In genomic region chr12:48237048-48237630, GRCh38 we compare ENCODE assay signal across 34 cellular contexts. TPM values are rescaled to one million over a fixed set of nuclear protein-coding genes. Genes with fewer than 3 reads are reported as not detected.
"Had no signal": no experiment of that assay in that cellular context is flagged by ENCODE, and none has a peak within 500 bp of the region (broad histone marks: within the 10 kb centered on the region; RNA-seq: fewer than 3 reads in every experiment).

No MANE protein-coding gene starts in this region.

- H3K9me3 Mint-ChIP-seq: activated T-helper 2 cell treated with anti-CD3 and anti-CD28 coated beads, Interferon-gamma antibody, Interleukin-2, Interleukin-4, amounts not matched to agents 10 μg/mL and 5 μg/mL and 100 μg/mL, durations not matched to agents 14 hours and 24 hours and 36 hours had no signal

- H3K4me3 ChIP-seq: ascending aorta, left ventricle myocardium inferior, lung, thoracic aorta, vagina had no signal

- H3K36me3 ChIP-seq: ascending aorta, left ventricle myocardium inferior, thoracic aorta, vagina had no signal

- H3K9ac ChIP-seq: parathyroid adenoma had no signal

- ATAC-seq: activated CD4-positive, alpha-beta T cell treated with anti-CD3 and anti-CD28 coated beads for 36 hours; activated CD8-positive, alpha-beta memory T cell treated with anti-CD3 and anti-CD28 coated beads, Interleukin-2, amount 10 ng/mL, durations not matched to agents 7 days and 5 days; activated CD8-positive, alpha-beta T cell treated with anti-CD3 and anti-CD28 coated beads, Interleukin-2, amount 10 ng/mL, durations not matched to agents 7 days and 5 days; right cardiac atrium; stimulated activated naive CD8-positive, alpha-beta T cell treated with anti-CD3 and anti-CD28 coated beads, Interleukin-15, Interleukin-2, amounts not matched to agents 100 U/mL and 50 U/mL, for 24 hours had no signal

- H3K27ac Mint-ChIP-seq: activated CD4-positive, alpha-beta T cell treated with anti-CD3 and anti-CD28 coated beads for 36 hours; activated CD8-positive, alpha-beta memory T cell treated with anti-CD3 and anti-CD28 coated beads, Interleukin-2, amount 10 ng/mL, durations not matched to agents 7 days and 5 days; activated CD8-positive, alpha-beta T cell treated with anti-CD3 and anti-CD28 coated beads, Interleukin-2, amount 10 ng/mL, durations not matched to agents 7 days and 5 days; activated naive CD8-positive, alpha-beta T cell; activated T-helper 2 cell treated with anti-CD3 and anti-CD28 coated beads, Interferon-gamma antibody, Interleukin-2, Interleukin-4, amounts not matched to agents 10 μg/mL and 5 μg/mL and 100 μg/mL, durations not matched to agents 14 hours and 24 hours and 36 hours; nephron had no signal

- H3K4me3 Mint-ChIP-seq: activated CD4-positive, alpha-beta T cell treated with anti-CD3 and anti-CD28 coated beads for 36 hours; activated CD8-positive, alpha-beta memory T cell treated with anti-CD3 and anti-CD28 coated beads, Interleukin-2, amount 10 ng/mL, durations not matched to agents 7 days and 5 days; activated CD8-positive, alpha-beta T cell treated with anti-CD3 and anti-CD28 coated beads, Interleukin-2, amount 10 ng/mL, durations not matched to agents 7 days and 5 days; activated naive CD8-positive, alpha-beta T cell; nephron had no signal

- H3K27ac ChIP-seq: ascending aorta, left ventricle myocardium inferior, parathyroid adenoma, thoracic aorta, vagina had no signal

- H3K9me3 ChIP-seq: thoracic aorta, vagina had no signal

- H3K36me3 Mint-ChIP-seq: activated CD8-positive, alpha-beta memory T cell treated with anti-CD3 and anti-CD28 coated beads, Interleukin-2, amount 10 ng/mL, durations not matched to agents 7 days and 5 days; brain had no signal

- H3K4me1 Mint-ChIP-seq: activated CD4-positive, alpha-beta T cell treated with anti-CD3 and anti-CD28 coated beads for 36 hours; activated CD8-positive, alpha-beta memory T cell treated with anti-CD3 and anti-CD28 coated beads, Interleukin-2, amount 10 ng/mL, durations not matched to agents 7 days and 5 days; nephron had no signal

- H3K27me3 ChIP-seq: ascending aorta, vagina had no signal

- H3K4me1 ChIP-seq: ascending aorta, left ventricle myocardium inferior, parathyroid adenoma, vagina had no signal

- DNase-seq: activated CD4-positive, alpha-beta T cell treated with anti-CD3 and anti-CD28 coated beads for 36 hours; activated CD4-positive, CD25-positive, alpha-beta regulatory T cell; activated CD8-positive, alpha-beta memory T cell treated with anti-CD3 and anti-CD28 coated beads, Interleukin-2, amount 10 ng/mL, durations not matched to agents 7 days and 5 days; activated CD8-positive, alpha-beta T cell treated with anti-CD3 and anti-CD28 coated beads, Interleukin-2, amount 10 ng/mL, durations not matched to agents 7 days and 5 days; activated T-cell treated with anti-CD3 and anti-CD28 coated beads, Interleukin-2, amount 50 U/mL, for 48 hours; foreskin fibroblast; left ventricle myocardium inferior; occipital lobe; right cardiac atrium; stimulated activated CD4-positive, alpha-beta T cell treated with anti-CD3 and anti-CD28 coated beads, Interleukin-12 subunit alpha, Interleukin-12 subunit beta, amount 100 ng/mL, for 4 hours; stimulated activated CD4-positive, alpha-beta T cell treated with anti-CD3 and anti-CD28 coated beads, Interleukin-4, amount 100 ng/mL, for 1 hour; stimulated activated naive CD8-positive, alpha-beta T cell treated with anti-CD3 and anti-CD28 coated beads, Interleukin-15, Interleukin-2, amounts not matched to agents 100 U/mL and 50 U/mL, for 24 hours; T-helper 2 cell; trophoblast cell had no signal

- H3K79me2 ChIP-seq: parathyroid adenoma had no signal

RNA-seq across cellular contexts. Expression of gene OR10AD1, which starts 34.0 kb away (rescaled TPM):
- total RNA-seq: activated CD4-positive, alpha-beta T cell treated with anti-CD3 and anti-CD28 coated beads for 36 hours; activated CD8-positive, alpha-beta memory T cell treated with anti-CD3 and anti-CD28 coated beads, Interleukin-2, amount 10 ng/mL, durations not matched to agents 7 days and 5 days; activated CD8-positive, alpha-beta T cell treated with anti-CD3 and anti-CD28 coated beads, Interleukin-2, amount 10 ng/mL, durations not matched to agents 7 days and 5 days; activated T-helper 2 cell treated with anti-CD3 and anti-CD28 coated beads, Interferon-gamma antibody, Interleukin-2, Interleukin-4, amounts not matched to agents 10 μg/mL and 5 μg/mL and 100 μg/mL, durations not matched to agents 14 hours and 24 hours and 36 hours; ascending aorta; cardiac septum; cerebellum; endothelial cell of umbilical vein; fibroblast of lung; glomerular endothelial cell; left ventricle myocardium inferior; lung; mesenteric fat pad; mucosa of gallbladder; occipital lobe; pulmonary artery endothelial cell; right cardiac atrium; skeletal muscle tissue; thoracic aorta; vagina had no signal
- polyA plus RNA-seq: adipose tissue, endothelial cell of umbilical vein, esophagus, fibroblast of lung, lung, right cardiac atrium had no signal
